In the genomic region with DNA sequence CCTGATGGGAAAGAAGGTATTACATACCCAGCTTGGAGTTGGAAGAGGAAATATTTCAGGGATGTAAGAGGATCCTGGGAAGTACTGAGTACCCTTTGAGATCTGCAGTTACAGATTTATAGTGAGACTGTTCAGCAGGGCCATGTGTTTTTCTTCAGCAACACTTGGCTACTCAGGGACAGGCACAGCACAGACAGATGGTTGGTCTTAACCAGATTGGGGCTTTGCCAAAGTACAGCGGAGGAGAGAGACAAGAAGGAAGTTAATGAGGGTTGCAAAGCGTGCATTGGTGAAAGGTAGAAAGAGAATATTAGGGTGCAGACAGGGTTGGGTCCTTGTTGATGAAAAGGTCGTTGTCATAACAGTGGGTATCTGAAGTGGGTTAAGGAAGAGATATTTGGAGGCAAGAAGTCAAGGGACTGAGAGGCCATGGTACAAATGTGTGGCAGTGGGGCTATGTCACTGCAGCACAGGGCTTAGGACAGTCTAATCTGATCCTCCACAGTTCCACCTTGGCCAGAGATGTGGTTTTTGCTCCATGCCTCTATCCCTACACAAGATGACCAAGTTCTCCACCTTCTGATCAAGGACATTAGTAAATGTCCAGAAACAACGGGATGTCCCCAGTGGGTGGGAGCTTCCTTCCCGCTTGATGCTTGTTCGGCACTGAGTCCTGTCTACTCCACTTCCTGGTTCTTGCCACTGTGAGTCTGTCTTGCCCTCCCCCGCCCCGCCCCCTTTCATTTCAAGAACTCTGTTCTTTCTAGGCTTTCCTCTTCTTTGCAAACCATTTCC, we compare ENCODE assay signal across 1 cellular context.
TF ChIP-seq lines count a peak whose summit lies in the region.

No MANE protein-coding gene starts in this region.

TF ChIP-seq in HepG2, 621 proteins besides CTCF, POLR2A, EP300 and RAD21 (continued from another document):
- TF ChIP-seq STAT6 (CRISPR knock-in tag; IDR thresholded peaks at IDR 0.05; ENCODE audit: borderline replicate concordance) = no peak
- no peak for TF ChIP-seq MAZ (IDR thresholded peaks at IDR 0.05; ENCODE audit: borderline replicate concordance, low read depth, low read length)
- no peak for TF ChIP-seq MAZ (CRISPR knock-in tag; IDR thresholded peaks at IDR 0.05; ENCODE audit: low read depth)
- no peak for TF ChIP-seq PPARG (CRISPR knock-in tag; conservative IDR thresholded peaks at IDR 0.05)
- no peak for TF ChIP-seq ATRX (CRISPR knock-in tag; IDR thresholded peaks at IDR 0.05; ENCODE audit: borderline replicate concordance)
- TF ChIP-seq, protein P1, sequence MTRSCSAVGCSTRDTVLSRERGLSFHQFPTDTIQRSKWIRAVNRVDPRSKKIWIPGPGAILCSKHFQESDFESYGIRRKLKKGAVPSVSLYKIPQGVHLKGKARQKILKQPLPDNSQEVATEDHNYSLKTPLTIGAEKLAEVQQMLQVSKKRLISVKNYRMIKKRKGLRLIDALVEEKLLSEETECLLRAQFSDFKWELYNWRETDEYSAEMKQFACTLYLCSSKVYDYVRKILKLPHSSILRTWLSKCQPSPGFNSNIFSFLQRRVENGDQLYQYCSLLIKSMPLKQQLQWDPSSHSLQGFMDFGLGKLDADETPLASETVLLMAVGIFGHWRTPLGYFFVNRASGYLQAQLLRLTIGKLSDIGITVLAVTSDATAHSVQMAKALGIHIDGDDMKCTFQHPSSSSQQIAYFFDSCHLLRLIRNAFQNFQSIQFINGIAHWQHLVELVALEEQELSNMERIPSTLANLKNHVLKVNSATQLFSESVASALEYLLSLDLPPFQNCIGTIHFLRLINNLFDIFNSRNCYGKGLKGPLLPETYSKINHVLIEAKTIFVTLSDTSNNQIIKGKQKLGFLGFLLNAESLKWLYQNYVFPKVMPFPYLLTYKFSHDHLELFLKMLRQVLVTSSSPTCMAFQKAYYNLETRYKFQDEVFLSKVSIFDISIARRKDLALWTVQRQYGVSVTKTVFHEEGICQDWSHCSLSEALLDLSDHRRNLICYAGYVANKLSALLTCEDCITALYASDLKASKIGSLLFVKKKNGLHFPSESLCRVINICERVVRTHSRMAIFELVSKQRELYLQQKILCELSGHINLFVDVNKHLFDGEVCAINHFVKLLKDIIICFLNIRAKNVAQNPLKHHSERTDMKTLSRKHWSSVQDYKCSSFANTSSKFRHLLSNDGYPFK (CRISPR knock-in tag; IDR thresholded peaks at IDR 0.05; ENCODE audit: borderline replicate concordance) = no peak
- no peak for TF ChIP-seq ZNF713 (CRISPR knock-in tag; IDR thresholded peaks at IDR 0.05)
- TF ChIP-seq ZSCAN12 (CRISPR knock-in tag; IDR thresholded peaks at IDR 0.05) = no peak
- no peak for TF ChIP-seq GFI1 (CRISPR knock-in tag; IDR thresholded peaks at IDR 0.05; ENCODE audit: borderline replicate concordance)
- TF ChIP-seq ZNF670 (CRISPR knock-in tag; IDR thresholded peaks at IDR 0.05; ENCODE audit: borderline replicate concordance) = no peak
- TF ChIP-seq, protein P2, sequence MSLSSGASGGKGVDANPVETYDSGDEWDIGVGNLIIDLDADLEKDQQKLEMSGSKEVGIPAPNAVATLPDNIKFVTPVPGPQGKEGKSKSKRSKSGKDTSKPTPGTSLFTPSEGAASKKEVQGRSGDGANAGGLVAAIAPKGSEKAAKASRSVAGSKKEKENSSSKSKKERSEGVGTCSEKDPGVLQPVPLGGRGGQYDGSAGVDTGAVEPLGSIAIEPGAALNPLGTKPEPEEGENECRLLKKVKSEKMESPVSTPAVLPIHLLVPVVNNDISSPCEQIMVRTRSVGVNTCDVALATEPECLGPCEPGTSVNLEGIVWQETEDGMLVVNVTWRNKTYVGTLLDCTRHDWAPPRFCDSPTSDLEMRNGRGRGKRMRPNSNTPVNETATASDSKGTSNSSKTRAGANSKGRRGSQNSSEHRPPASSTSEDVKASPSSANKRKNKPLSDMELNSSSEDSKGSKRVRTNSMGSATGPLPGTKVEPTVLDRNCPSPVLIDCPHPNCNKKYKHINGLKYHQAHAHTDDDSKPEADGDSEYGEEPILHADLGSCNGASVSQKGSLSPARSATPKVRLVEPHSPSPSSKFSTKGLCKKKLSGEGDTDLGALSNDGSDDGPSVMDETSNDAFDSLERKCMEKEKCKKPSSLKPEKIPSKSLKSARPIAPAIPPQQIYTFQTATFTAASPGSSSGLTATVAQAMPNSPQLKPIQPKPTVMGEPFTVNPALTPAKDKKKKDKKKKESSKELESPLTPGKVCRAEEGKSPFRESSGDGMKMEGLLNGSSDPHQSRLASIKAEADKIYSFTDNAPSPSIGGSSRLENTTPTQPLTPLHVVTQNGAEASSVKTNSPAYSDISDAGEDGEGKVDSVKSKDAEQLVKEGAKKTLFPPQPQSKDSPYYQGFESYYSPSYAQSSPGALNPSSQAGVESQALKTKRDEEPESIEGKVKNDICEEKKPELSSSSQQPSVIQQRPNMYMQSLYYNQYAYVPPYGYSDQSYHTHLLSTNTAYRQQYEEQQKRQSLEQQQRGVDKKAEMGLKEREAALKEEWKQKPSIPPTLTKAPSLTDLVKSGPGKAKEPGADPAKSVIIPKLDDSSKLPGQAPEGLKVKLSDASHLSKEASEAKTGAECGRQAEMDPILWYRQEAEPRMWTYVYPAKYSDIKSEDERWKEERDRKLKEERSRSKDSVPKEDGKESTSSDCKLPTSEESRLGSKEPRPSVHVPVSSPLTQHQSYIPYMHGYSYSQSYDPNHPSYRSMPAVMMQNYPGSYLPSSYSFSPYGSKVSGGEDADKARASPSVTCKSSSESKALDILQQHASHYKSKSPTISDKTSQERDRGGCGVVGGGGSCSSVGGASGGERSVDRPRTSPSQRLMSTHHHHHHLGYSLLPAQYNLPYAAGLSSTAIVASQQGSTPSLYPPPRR (CRISPR knock-in tag; IDR thresholded peaks at IDR 0.05; ENCODE audit: borderline replicate concordance) = no peak
